ENCODE assay signal across 22 cellular contexts in genomic region chr7:113608786-113609185, GRCh38.
A peak's percentile ranks its signal among the peaks of the same experiment; 100 is the strongest.
DNase-seq lines count a peak whose midpoint lies in the region; FAIRE-seq and TF ChIP-seq lines count a peak whose summit lies in the region.
"Had no signal": no experiment of that assay in that cellular context is flagged by ENCODE, and none has a peak within 500 bp of the region (broad histone marks: within the 10 kb centered on the region; RNA-seq: fewer than 3 reads in every experiment).

No MANE protein-coding gene starts in this region.

- TF ChIP-seq POLR2A in sigmoid colon (IDR thresholded peaks at IDR 0.05) = no peak

- H3K27ac ChIP-seq in astrocyte (ENCODE audit: low read depth, low read length) (no peak overlapping the region), colonic mucosa (no peak overlapping the region), sigmoid colon (no peak overlapping the region)
- H3K27ac ChIP-seq: BLaER1, HL-60 had no signal

- WGBS in sigmoid colon, 2 donors = 48 to 56% methylated on average over 1 of the region's 1 CpG

- no peak overlapping the region for H3K27ac Mint-ChIP-seq in astrocyte (ENCODE audit: unreplicated experiment)
- H3K27ac Mint-ChIP-seq: CD4-positive, alpha-beta memory T cell; H9 had no signal

- H3K27me3 Mint-ChIP-seq in astrocyte (ENCODE audit: low read depth, unreplicated experiment) = no peaks in the 10 kb centered on the region
- H3K27me3 Mint-ChIP-seq: CD4-positive, alpha-beta memory T cell had no signal

- no peak for FAIRE-seq in astrocyte (lab: Jason Lieb, UNC)
- FAIRE-seq: GM12891 had no signal

- no peaks in the 10 kb centered on the region for H3K36me3 Mint-ChIP-seq in astrocyte (ENCODE audit: low read depth, unreplicated experiment)
- H3K36me3 Mint-ChIP-seq: CD4-positive, alpha-beta memory T cell had no signal

- no peak overlapping the region for H3K9ac ChIP-seq in astrocyte (ENCODE audit: low read length)
- no peak overlapping the region for H3K9ac ChIP-seq in colonic mucosa (ENCODE audit: low read depth in 2 of 2, low read length in 2 of 2)
- H3K9ac ChIP-seq: BLaER1 had no signal

- no peak overlapping the region for H3K4me3 Mint-ChIP-seq in astrocyte (ENCODE audit: unreplicated experiment)
- H3K4me3 Mint-ChIP-seq: CD4-positive, alpha-beta memory T cell; H9 had no signal

- intact Hi-C loops in colonic mucosa (cut with DNase I) (no loop called here), sigmoid colon (cut with DNase I) (no loop called here)

- no peaks in the 10 kb centered on the region for H3K4me1 Mint-ChIP-seq in astrocyte (ENCODE audit: low read depth, unreplicated experiment)
- H3K4me1 Mint-ChIP-seq: CD4-positive, alpha-beta memory T cell; H9 had no signal

- H4K20me1 ChIP-seq in astrocyte (ENCODE audit: insufficient read depth, low read length) = no peaks in the 10 kb centered on the region
- H4K20me1 ChIP-seq: BLaER1 had no signal

- H3K9me3 Mint-ChIP-seq in astrocyte (ENCODE audit: unreplicated experiment) = no peaks in the 10 kb centered on the region

- H3K4me2 ChIP-seq in astrocyte (ENCODE audit: low read length) = no peak overlapping the region
- H3K4me2 ChIP-seq: BLaER1 had no signal

- no peak overlapping the region for H2AFZ ChIP-seq in astrocyte (ENCODE audit: low read depth, low read length)

- H3K4me1 ChIP-seq in astrocyte (ENCODE audit: insufficient read depth, low read length) (no peaks in the 10 kb centered on the region), colonic mucosa (no peaks in the 10 kb centered on the region), sigmoid colon (no peaks in the 10 kb centered on the region)
- H3K4me1 ChIP-seq: BLaER1, Caco-2 had no signal

- no peak for TF ChIP-seq EP300 in sigmoid colon (IDR thresholded peaks at IDR 0.05)

- TF ChIP-seq CTCF in astrocyte (IDR thresholded peaks at IDR 0.05; ENCODE audit: insufficient read depth, low read depth, low read length) (no peak), fibroblast of mammary gland (conservative IDR thresholded peaks at IDR 0.05; ENCODE audit: control insufficient read depth, insufficient read depth, low read depth, low read length) (no peak), colonic mucosa (IDR thresholded peaks at IDR 0.05) (no peak), sigmoid colon (IDR thresholded peaks at IDR 0.05) (no peak)

- H3K27me3 ChIP-seq in astrocyte (ENCODE audit: insufficient read depth, low read length) (no peaks in the 10 kb centered on the region), colonic mucosa (no peaks in the 10 kb centered on the region), sigmoid colon (no peaks in the 10 kb centered on the region)
- H3K27me3 ChIP-seq: BLaER1 had no signal

- H3K36me3 ChIP-seq in astrocyte (ENCODE audit: insufficient read depth, low read length) = no peaks in the 10 kb centered on the region
- H3K36me3 ChIP-seq in colonic mucosa = no peaks in the 10 kb centered on the region
- no peaks in the 10 kb centered on the region for H3K36me3 ChIP-seq in sigmoid colon
- H3K36me3 ChIP-seq: BLaER1 had no signal

- H3K9me3 ChIP-seq in astrocyte (ENCODE audit: insufficient read depth, low read depth, low read length) (no peaks in the 10 kb centered on the region), colonic mucosa (no peaks in the 10 kb centered on the region), sigmoid colon (no peaks in the 10 kb centered on the region)
- H3K9me3 ChIP-seq: BLaER1, Caco-2 had no signal

- DNase-seq in astrocyte (ENCODE audit: low read depth) = peak; percentile 2
- peak; percentile 3 for DNase-seq in fibroblast of mammary gland (ENCODE audit: low read depth)
- DNase-seq in myocyte (ENCODE audit: low read depth) = peak; percentile 85
- DNase-seq in stromal cell of bone marrow (ENCODE audit: low read depth) = peak; percentile 2
- no peak for DNase-seq in colonic mucosa
- no peak for DNase-seq in effector CD4-positive, alpha-beta T cell
- no peak for DNase-seq in sigmoid colon
- DNase-seq: Caco-2; CD4-positive, alpha-beta memory T cell; DMS 273 treated with DMSO at 0.1 percent for 48 hours; DND-41; H9; KBM-7; NCI-H1092 treated with DMSO at 0.1 percent for 48 hours; NCI-H146; NCI-H2029; NCI-H2227 treated with DMSO at 0.1 percent for 48 hours; NCI-H510A; NCI-H748 treated with DMSO at 0.1 percent for 48 hours had no signal

- H3K4me3 ChIP-seq in astrocyte (ENCODE audit: insufficient read depth, low read depth, low read length) (no peak overlapping the region), fibroblast of mammary gland (ENCODE audit: control insufficient read depth, low read depth, low read length) (no peak overlapping the region), colonic mucosa (no peak overlapping the region), sigmoid colon (no peak overlapping the region)
- H3K4me3 ChIP-seq: BLaER1 had no signal

- no peaks in the 10 kb centered on the region for H3K79me2 ChIP-seq in astrocyte (ENCODE audit: insufficient read depth, low read length)

Comparison
In these comparisons a context has a peak if more than half of its experiments do, and no peak if none do; other contexts are left out.
1. DNase-seq: peak in astrocyte (single experiment), fibroblast of mammary gland (single experiment), myocyte (single experiment) and stromal cell of bone marrow (single experiment); none in colonic mucosa (single experiment), effector CD4-positive, alpha-beta T cell (single experiment) and sigmoid colon (single experiment).